8 cellular contexts compared by ENCODE assay signal in genomic region chr18:79988925-79989361, GRCh38. TPM values are rescaled to one million over a fixed set of nuclear protein-coding genes. Genes with fewer than 3 reads are reported as not detected.
DNase-seq lines count a peak whose midpoint lies in the region; ATAC-seq and TF ChIP-seq lines count a peak whose summit lies in the region.

No MANE protein-coding gene starts in this region.

- peak overlapping the region; percentile 92 for H3K27ac ChIP-seq in CD4-positive, CD25-positive, alpha-beta regulatory T cell (ENCODE audit: insufficient read depth, low read length, poor library complexity, severe bottlenecking)
- peak overlapping the region; percentile 94 for H3K27ac ChIP-seq in suprapubic skin

- intact Hi-C loops in left colon (cut with DNase I, micrococcal nuclease): no loop called here

- 13% methylated on average over 15 of the region's 15 CpGs for WGBS in suprapubic skin

- H3K27me3 Mint-ChIP-seq in CD4-positive, CD25-positive, alpha-beta regulatory T cell: peaks cover 5% of the 10 kb centered on the region
- H3K27me3 Mint-ChIP-seq in brain: no peaks in the 10 kb centered on the region

- no peaks in the 10 kb centered on the region for H3K9me3 Mint-ChIP-seq in CD4-positive, CD25-positive, alpha-beta regulatory T cell
- no peaks in the 10 kb centered on the region for H3K9me3 Mint-ChIP-seq in brain

- DNase-seq in CD4-positive, CD25-positive, alpha-beta regulatory T cell: no peak
- DNase-seq in Kasumi-1 (lab: John Stamatoyannopoulos, UW): peak; percentile 47 to 51
- DNase-seq in left colon: peak; percentile 15 to 36
- peak in 1 of 2 donors; percentile 74 for DNase-seq in suprapubic skin (ENCODE audit: low spot score in 2 of 2)
- DNase-seq in GM13976 (ENCODE audit: low spot score): no peak
- DNase-seq in occipital lobe (lab: John Stamatoyannopoulos, UW): no peak

- peak overlapping the region; percentile 84 to 99 (median 95) for H3K27ac Mint-ChIP-seq in CD4-positive, CD25-positive, alpha-beta regulatory T cell
- peak overlapping the region; percentile 95 to 98 (median 97) for H3K27ac Mint-ChIP-seq in brain

- peaks cover 36% of the 10 kb centered on the region for H3K4me1 ChIP-seq in CD4-positive, CD25-positive, alpha-beta regulatory T cell (ENCODE audit: control insufficient read depth, insufficient read depth, low read length, poor library complexity, severe bottlenecking)
- H3K4me1 ChIP-seq in suprapubic skin: peaks cover 25% of the 10 kb centered on the region

- H3K36me3 Mint-ChIP-seq in CD4-positive, CD25-positive, alpha-beta regulatory T cell: peaks cover 14% of the 10 kb centered on the region
- peaks cover 26% of the 10 kb centered on the region for H3K36me3 Mint-ChIP-seq in brain

- TF ChIP-seq EP300 in suprapubic skin (IDR thresholded peaks at IDR 0.05): no peak

- peaks cover 8 to 44% (median 29%) of the 10 kb centered on the region in 4 donors for H3K4me1 Mint-ChIP-seq in CD4-positive, CD25-positive, alpha-beta regulatory T cell
- H3K4me1 Mint-ChIP-seq in brain: peaks cover 42% of the 10 kb centered on the region

- H3K9me3 ChIP-seq in CD4-positive, CD25-positive, alpha-beta regulatory T cell (ENCODE audit: control insufficient read depth in 2 of 2, low read length in 2 of 2): no peaks in the 10 kb centered on the region
- no peaks in the 10 kb centered on the region for H3K9me3 ChIP-seq in suprapubic skin

- H3K27me3 ChIP-seq in CD4-positive, CD25-positive, alpha-beta regulatory T cell (ENCODE audit: control insufficient read depth, insufficient read depth, low read length): no peaks in the 10 kb centered on the region
- H3K27me3 ChIP-seq in suprapubic skin: no peaks in the 10 kb centered on the region

- no peak for TF ChIP-seq POLR2A in suprapubic skin (IDR thresholded peaks at IDR 0.05)

- peaks cover 14% of the 10 kb centered on the region for H3K36me3 ChIP-seq in CD4-positive, CD25-positive, alpha-beta regulatory T cell (ENCODE audit: control insufficient read depth, insufficient read depth, low read length)
- H3K36me3 ChIP-seq in suprapubic skin: no peaks in the 10 kb centered on the region

- H3K4me3 Mint-ChIP-seq in CD4-positive, CD25-positive, alpha-beta regulatory T cell: peak overlapping the region; percentile 92 to 94 (median 92)
- H3K4me3 Mint-ChIP-seq in brain: peak overlapping the region; percentile 88 to 99 (median 94)

- no peak for ATAC-seq in CD4-positive, CD25-positive, alpha-beta regulatory T cell (ENCODE audit: low read depth in 2 of 2)
- peak; percentile 8 for ATAC-seq in GM19351 (IDR thresholded peaks at IDR 0.05; ENCODE audit: unreplicated experiment)
- ATAC-seq in left colon: peak; percentile 50

- in situ Hi-C loops in GM13976 (cut with MboI; ENCODE audit: low sequenced_read_pairs, unreplicated experiment): no loop called here

- TF ChIP-seq CTCF in brain (conservative IDR thresholded peaks at IDR 0.05) (no peak), suprapubic skin (IDR thresholded peaks at IDR 0.05) (no peak), GM13976 (IDR thresholded peaks at IDR 0.05; ENCODE audit: borderline replicate concordance, control extremely low read depth, extremely low read depth, insufficient read depth, missing control alignments) (no peak)

- peak overlapping the region; percentile 71 for H3K4me3 ChIP-seq in CD4-positive, CD25-positive, alpha-beta regulatory T cell (ENCODE audit: low read depth, low read length)
- peak overlapping the region; percentile 98 for H3K4me3 ChIP-seq in suprapubic skin

RNA-seq across cellular contexts. Expression of gene TXNL4A, which starts 0.6 kb away (rescaled TPM):
- total RNA-seq in CD4-positive, CD25-positive, alpha-beta regulatory T cell: 70.5 TPM
- 100 to 1,000 TPM; 211 to 216 (median 214) TPM for polyA plus RNA-seq in CD4-positive, CD25-positive, alpha-beta regulatory T cell
- 150 TPM for polyA plus RNA-seq in brain (ENCODE audit: insufficient read depth, low read depth, low replicate concordance)
- total RNA-seq in left colon: 10 to 100 TPM; 72.6 to 96.2 TPM
- 10 to 100 TPM; 20.6 to 35.0 (median 24.6) TPM for total RNA-seq in suprapubic skin
- total RNA-seq in occipital lobe: 36.7 TPM

RNA-seq across cellular contexts. Expression of gene HSBP1L1, which starts 24.5 kb away (rescaled TPM):
- 10.5 TPM for total RNA-seq in CD4-positive, CD25-positive, alpha-beta regulatory T cell
- polyA plus RNA-seq in CD4-positive, CD25-positive, alpha-beta regulatory T cell: 10 to 100 TPM in 2 of 4 donors, 1 to 10 TPM in 2; 5.2 to 27.6 (median 13.5) TPM
- polyA plus RNA-seq in brain (ENCODE audit: insufficient read depth, low read depth, low replicate concordance): 3.3 TPM
- total RNA-seq in left colon (10 to 100 TPM; 42.4 to 77.8 TPM), suprapubic skin (10 to 100 TPM; 25.0 to 45.7 (median 41.5) TPM), occipital lobe (2.5 TPM)

RNA-seq across cellular contexts. Expression of gene SLC66A2, which starts 37.5 kb away (rescaled TPM):
- total RNA-seq in CD4-positive, CD25-positive, alpha-beta regulatory T cell: 49.6 TPM
- 10 to 100 TPM; 11.7 to 18.3 (median 14.2) TPM for polyA plus RNA-seq in CD4-positive, CD25-positive, alpha-beta regulatory T cell
- 45.1 TPM for polyA plus RNA-seq in brain (ENCODE audit: insufficient read depth, low read depth, low replicate concordance)
- total RNA-seq in left colon: 100 to 1,000 TPM in 1 of 2 donors, 10 to 100 TPM in 1; 59.4 to 119 TPM
- total RNA-seq in suprapubic skin: 10 to 100 TPM; 53.4 to 84.7 (median 79.3) TPM
- 31.0 TPM for total RNA-seq in occipital lobe

RNA-seq across cellular contexts. Expression of gene RBFA, which starts 45.3 kb away (rescaled TPM):
- 13.6 TPM for total RNA-seq in CD4-positive, CD25-positive, alpha-beta regulatory T cell
- 10 to 100 TPM in 2 of 4 donors, 1 to 10 TPM in 2; 7.5 to 10.4 (median 9.3) TPM for polyA plus RNA-seq in CD4-positive, CD25-positive, alpha-beta regulatory T cell
- polyA plus RNA-seq in brain (ENCODE audit: insufficient read depth, low read depth, low replicate concordance): 15.8 TPM
- total RNA-seq in left colon (10 to 100 TPM; 14.9 to 16.4 TPM), suprapubic skin (10 to 100 TPM; 40.5 to 66.1 (median 47.8) TPM), occipital lobe (58.6 TPM)

Comparison
In these comparisons a context has a peak if more than half of its experiments do, and no peak if none do; other contexts are left out.
1. ATAC-seq: peak in GM19351 (single experiment) and left colon (single experiment); none in CD4-positive, CD25-positive, alpha-beta regulatory T cell (0 of 2).
2. DNase-seq: peak in Kasumi-1 (2 of 2) and left colon (2 of 2); none in CD4-positive, CD25-positive, alpha-beta regulatory T cell (0 of 3), GM13976 (single experiment) and occipital lobe (single experiment).